In genomic region chr9:127611796-127612790, GRCh38 we compare ENCODE assay signal across 8 cellular contexts. TPM values are rescaled to one million over a fixed set of nuclear protein-coding genes. Genes with fewer than 3 reads are reported as not detected.
DNase-seq lines count a peak whose midpoint lies in the region; ATAC-seq and TF ChIP-seq lines count a peak whose summit lies in the region.

Gene STXBP1, plus strand, starts transcription at chr9:127612277. Its CDS starts 127 bp downstream, at chr9:127612404.

- H3K4me3 ChIP-seq in choroid plexus epithelial cell (ENCODE audit: low read depth, low read length), result peak within 1 kb of the TSS; percentile 83

- no peaks in the 10 kb centered on the region for H3K36me3 Mint-ChIP-seq in activated CD4-positive, alpha-beta T cell treated with anti-CD3 and anti-CD28 coated beads for 36 hours (ENCODE audit: low read depth)

- ATAC-seq in GM18873 (IDR thresholded peaks at IDR 0.05; ENCODE audit: low FRiP score, unreplicated experiment) (peak; percentile 52), HG03159 (IDR thresholded peaks at IDR 0.05; ENCODE audit: unreplicated experiment) (peak; percentile 84)
- peak; percentile 87 for ATAC-seq in activated CD4-positive, alpha-beta T cell treated with anti-CD3 and anti-CD28 coated beads for 36 hours

- H3K27ac ChIP-seq in layer of hippocampus (ENCODE audit: low read depth, low read length), result peak within 1 kb of the TSS; percentile 90

- intact Hi-C loops in activated CD4-positive, alpha-beta T cell treated with anti-CD3 and anti-CD28 coated beads for 36 hours (cut with DNase I, micrococcal nuclease), result loop anchor here in 1 of 2 experiments (1.0 to 5.0 kb wide), 15 partner anchors 43 to 805 kb away; partner anchors contain the start of genes CDK9, LRSAM1, PTRH1 and RALGPS1

- H3K4me3 Mint-ChIP-seq in activated CD4-positive, alpha-beta T cell treated with anti-CD3 and anti-CD28 coated beads for 36 hours, result peak within 1 kb of the TSS; percentile 85

- H3K27me3 Mint-ChIP-seq in activated CD4-positive, alpha-beta T cell treated with anti-CD3 and anti-CD28 coated beads for 36 hours, result peaks cover 32% of the 10 kb centered on the region

- peak within 1 kb of the TSS; percentile 71 for H3K27ac Mint-ChIP-seq in activated CD4-positive, alpha-beta T cell treated with anti-CD3 and anti-CD28 coated beads for 36 hours

- H3K27me3 ChIP-seq in layer of hippocampus (ENCODE audit: control insufficient read depth, insufficient read depth, low read length), result no peaks in the 10 kb centered on the region

- no peaks in the 10 kb centered on the region for H3K9me3 Mint-ChIP-seq in activated CD4-positive, alpha-beta T cell treated with anti-CD3 and anti-CD28 coated beads for 36 hours (ENCODE audit: low read depth)

- TF ChIP-seq CTCF in choroid plexus epithelial cell (conservative IDR thresholded peaks at IDR 0.05; ENCODE audit: low read depth, low read length), result peak; percentile 33

- in situ Hi-C loops in ACHN (cut with HindIII; ENCODE audit: low pct_ligation_motif_present, low pct_unique_long_range_greater_than_20kb, low sequenced_read_pairs), result no loop called here

- peaks cover 26% of the 10 kb centered on the region for H3K4me1 Mint-ChIP-seq in activated CD4-positive, alpha-beta T cell treated with anti-CD3 and anti-CD28 coated beads for 36 hours

- DNase-seq in ACHN (peak; percentile 81), NCI-H446 treated with DMSO at 0.1 percent for 48 hours (lab: John Stamatoyannopoulos, UW) (peak; percentile 35), choroid plexus epithelial cell (ENCODE audit: low read depth) (peak; percentile 81)
- peak; percentile 92 for DNase-seq in activated CD4-positive, alpha-beta T cell treated with anti-CD3 and anti-CD28 coated beads for 36 hours
- peak; percentile 55 to 85 (median 73) for DNase-seq in stimulated activated CD4-positive, alpha-beta T cell treated with anti-CD3 and anti-CD28 coated beads, Interleukin-1b, Interleukin-23, amount 100 ng/mL, for 24 hours (ENCODE audit: low read depth in 4 of 4, low spot score in 1 of 4)

- POLR2A ChIA-PET in activated CD4-positive, alpha-beta T cell treated with anti-CD3 and anti-CD28 coated beads for 36 hours (lab: Charles Lee), result interaction anchor here (0.6 kb wide), 1 partner anchor 44 kb away, joined by 3 read pairs; no protein-coding TSS in a partner anchor

- CTCF ChIA-PET in activated CD4-positive, alpha-beta T cell treated with anti-CD3 and anti-CD28 coated beads for 36 hours (lab: Charles Lee), result interaction anchor here (0.6 to 1.6 kb wide), 6 partner anchors 9 to 257 kb away, joined by 3 to 6 read pairs (median 3); no protein-coding TSS in a partner anchor

RNA-seq across cellular contexts. Expression of gene STXBP1, which starts in this region (rescaled TPM):
- 10 to 100 TPM; 15.9 to 18.1 TPM for total RNA-seq in activated CD4-positive, alpha-beta T cell treated with anti-CD3 and anti-CD28 coated beads for 36 hours

Comparison
In these comparisons a context has a peak if more than half of its experiments do, and no peak if none do; other contexts are left out.
1. Peak in every context shown above with its lines: DNase-seq, ATAC-seq, H3K4me3 ChIP-seq and H3K27ac ChIP-seq.
2. DNase-seq: peak in every context shown above with its lines; median percentile 92 in activated CD4-positive, alpha-beta T cell treated with anti-CD3 and anti-CD28 coated beads for 36 hours; 81 in ACHN; 81 in choroid plexus epithelial cell; 73 in stimulated activated CD4-positive, alpha-beta T cell treated with anti-CD3 and anti-CD28 coated beads, Interleukin-1b, Interleukin-23, amount 100 ng/mL, for 24 hours; 35 in NCI-H446 treated with DMSO at 0.1 percent for 48 hours.